28 cellular contexts compared by ENCODE assay signal in the genomic region with DNA sequence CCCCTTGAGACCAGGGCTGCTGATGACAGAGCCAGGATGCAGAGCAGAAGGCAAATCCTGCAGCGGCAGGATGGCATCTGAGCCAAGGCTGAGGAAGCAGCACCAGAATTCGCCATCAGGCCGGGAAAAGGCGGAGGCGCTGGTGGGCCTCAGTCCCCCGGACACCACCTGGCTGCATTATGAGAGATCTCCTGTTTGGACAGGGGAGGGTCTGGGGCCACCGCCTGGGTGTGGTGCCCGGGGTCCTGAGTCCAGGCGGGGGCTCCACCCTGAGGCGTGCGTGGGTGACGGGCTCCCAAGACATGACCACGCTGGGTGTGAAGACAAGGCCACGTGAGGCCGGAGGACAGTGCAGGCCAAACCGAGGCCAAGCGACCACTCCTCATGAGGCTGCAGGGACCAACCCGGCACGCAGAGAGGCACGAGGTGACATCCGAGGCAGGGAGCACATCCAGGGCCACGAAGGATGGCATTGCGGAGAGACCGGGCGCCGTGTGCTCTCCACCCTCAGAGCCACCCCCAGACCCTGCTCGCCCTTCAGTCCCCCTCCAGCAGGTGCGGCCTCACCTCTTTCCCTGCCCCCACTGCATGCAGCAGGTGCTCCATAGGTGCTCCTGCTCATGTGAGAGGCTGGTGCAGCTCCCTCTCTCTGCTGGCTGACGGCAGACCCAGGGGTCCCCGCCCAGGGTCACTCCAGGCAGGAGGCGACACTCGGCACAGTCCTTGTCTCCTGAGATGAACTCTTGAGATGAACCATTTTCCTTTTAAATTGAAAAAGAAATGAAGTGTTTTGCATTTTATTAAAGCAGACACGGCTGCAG. TPM values are rescaled to one million over a fixed set of nuclear protein-coding genes. Genes with fewer than 3 reads are reported as not detected.
"Had no signal": no experiment of that assay in that cellular context is flagged by ENCODE, and none has a peak within 500 bp of the region (broad histone marks: within the 10 kb centered on the region; RNA-seq: fewer than 3 reads in every experiment).

No MANE protein-coding gene starts in this region.

- FAIRE-seq: astrocyte, endothelial cell of umbilical vein, frontal cortex, TTC549 had no signal

- H3K4me2 ChIP-seq: hepatocyte had no signal

- H3K27ac Mint-ChIP-seq: activated CD8-positive, alpha-beta T cell treated with anti-CD3 and anti-CD28 coated beads, Interleukin-2, amount 10 ng/mL, durations not matched to agents 7 days and 5 days; activated naive CD8-positive, alpha-beta T cell; effector memory CD8-positive, alpha-beta T cell; natural killer cell; type B pancreatic cell had no signal

- H3K9ac ChIP-seq: parathyroid adenoma had no signal

- H3K9me3 Mint-ChIP-seq: central memory CD8-positive, alpha-beta T cell; effector memory CD8-positive, alpha-beta T cell; natural killer cell; type B pancreatic cell had no signal

- H3K36me3 Mint-ChIP-seq: activated naive CD8-positive, alpha-beta T cell; natural killer cell; type B pancreatic cell had no signal

- H3K27me3 ChIP-seq: colonic mucosa, hepatocyte had no signal

- DNase-seq: activated CD4-positive, alpha-beta T cell treated with anti-CD3 and anti-CD28 coated beads for 1 hour; activated CD4-positive, alpha-beta T cell treated with anti-CD3 and anti-CD28 coated beads, Interleukin-2, amount 50 U/mL, for 1 hour; activated CD8-positive, alpha-beta T cell treated with anti-CD3 and anti-CD28 coated beads, Interleukin-2, amount 10 ng/mL, durations not matched to agents 7 days and 5 days; activated gamma-delta T cell treated with Interleukin-2 at 50 U/mL for 16 hours; adrenal gland; colonic mucosa; effector memory CD8-positive, alpha-beta T cell; islet precursor cell; left cardiac atrium; midbrain; natural killer cell; stimulated activated CD4-positive, alpha-beta T cell treated with anti-CD3 and anti-CD28 coated beads, Interleukin-4, amount 100 ng/mL, for 1 hour; stimulated activated naive CD4-positive, alpha-beta T cell treated with Interleukin-2 at 50 U/mL for 16 hours; T-helper 1 cell; WERI-Rb-1 had no signal

- H3K27me3 Mint-ChIP-seq: activated naive CD8-positive, alpha-beta T cell had no signal

- H3K4me3 ChIP-seq: adrenal gland, breast epithelium, colonic mucosa, esophagus muscularis mucosa, hepatocyte, thoracic aorta had no signal

- H3K9me3 ChIP-seq: adrenal gland, colonic mucosa had no signal

- H3K4me3 Mint-ChIP-seq: activated CD8-positive, alpha-beta T cell treated with anti-CD3 and anti-CD28 coated beads, Interleukin-2, amount 10 ng/mL, durations not matched to agents 7 days and 5 days; activated naive CD8-positive, alpha-beta T cell; central memory CD8-positive, alpha-beta T cell; effector memory CD8-positive, alpha-beta T cell; natural killer cell; type B pancreatic cell had no signal

- H3K79me2 ChIP-seq: hepatocyte, parathyroid adenoma had no signal

- H3K4me1 Mint-ChIP-seq: central memory CD8-positive, alpha-beta T cell; natural killer cell had no signal

- H3K36me3 ChIP-seq: adrenal gland, breast epithelium, colonic mucosa, esophagus muscularis mucosa, thoracic aorta, WERI-Rb-1 had no signal

- H2AFZ ChIP-seq: hepatocyte, parathyroid adenoma had no signal

- H3K27ac ChIP-seq: adrenal gland, breast epithelium, colonic mucosa, dorsolateral prefrontal cortex, esophagus muscularis mucosa, hepatocyte, parathyroid adenoma, thoracic aorta, WERI-Rb-1 had no signal

- H3K4me1 ChIP-seq: adrenal gland, breast epithelium, colonic mucosa, parathyroid adenoma had no signal

RNA-seq across cellular contexts. Expression of gene CHRNA4, which starts 33.7 kb away (rescaled TPM):
- total RNA-seq: activated CD8-positive, alpha-beta T cell treated with anti-CD3 and anti-CD28 coated beads, Interleukin-2, amount 10 ng/mL, durations not matched to agents 7 days and 5 days; breast epithelium; endothelial cell of umbilical vein; esophagus muscularis mucosa; hepatocyte; natural killer cell; thoracic aorta had no signal
- polyA plus RNA-seq: endothelial cell of umbilical vein had no signal
